ENCODE assay signal across 18 cellular contexts in the genomic region with DNA sequence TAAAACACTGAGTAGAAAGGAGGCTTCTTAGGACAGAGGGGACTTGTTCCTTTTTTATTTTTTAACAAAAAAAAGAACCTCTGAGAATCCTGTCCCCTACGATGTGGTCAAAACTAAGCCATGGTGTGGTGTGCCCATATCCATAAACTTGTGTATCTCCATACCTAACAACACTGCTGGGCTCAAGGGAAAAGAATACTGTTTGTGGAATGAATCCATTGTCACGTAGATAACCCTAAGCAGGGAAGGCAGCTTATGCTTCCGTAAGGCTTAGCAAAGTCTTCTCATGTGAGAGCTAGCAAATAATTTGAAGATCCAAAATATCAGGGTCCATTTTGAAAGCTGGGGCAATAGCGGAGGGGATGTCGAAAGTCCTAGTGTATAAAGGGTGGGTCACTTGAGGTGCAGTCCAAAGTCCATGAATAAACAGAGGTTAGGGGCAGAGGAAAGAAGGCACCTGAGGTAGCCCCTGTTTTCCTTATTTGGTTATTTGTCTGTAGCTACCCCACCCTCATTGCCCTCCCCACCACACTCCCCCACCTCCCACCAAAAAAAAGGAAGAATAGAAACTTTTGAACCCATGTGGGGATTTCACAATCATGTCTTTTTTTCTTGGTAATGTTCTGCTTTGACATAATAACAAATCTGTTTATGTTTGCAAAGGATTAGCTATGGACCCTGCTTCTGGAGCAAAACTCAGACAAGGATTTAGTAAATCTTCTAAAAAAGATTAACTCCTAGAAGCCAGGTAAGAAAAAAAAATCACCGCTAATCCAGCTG.
A peak's percentile ranks its signal among the peaks of the same experiment; 100 is the strongest.
DNase-seq lines count a peak whose midpoint lies in the region; ATAC-seq, FAIRE-seq and TF ChIP-seq lines count a peak whose summit lies in the region.
"Had no signal": no experiment of that assay in that cellular context is flagged by ENCODE, and none has a peak within 500 bp of the region (broad histone marks: within the 10 kb centered on the region; RNA-seq: fewer than 3 reads in every experiment).

No MANE protein-coding gene starts in this region.

- no peaks in the 10 kb centered on the region for H3K79me2 ChIP-seq in K562 (ENCODE audit: control insufficient read depth, insufficient read depth, low read length)

- H3K4me1 ChIP-seq in HUES48 (ENCODE audit: control insufficient read depth, insufficient read depth, low read length) (peaks cover 29% of the 10 kb centered on the region), K562 (replicated peaks in 1 of 2; ENCODE audit: control insufficient read depth in 2 of 2, insufficient read depth in 2 of 2, low read length in 2 of 2) (no peaks in the 10 kb centered on the region; a peak in 1 of 5 replicates), right lobe of liver (peaks cover 0 to 2% (median 0%) of the 10 kb centered on the region in 4 donors), pancreas (peaks cover 0 to 4% (median 0%) of the 10 kb centered on the region in 3 donors)

- TF ChIP-seq EP300 in K562 (IDR thresholded peaks at IDR 0.05; ENCODE audit: low read length): no peak

- TF ChIP-seq POLR2A in K562 (conservative IDR thresholded peaks at IDR 0.05): no peak
- no peak for TF ChIP-seq POLR2A in right lobe of liver (IDR thresholded peaks at IDR 0.05)

- POLR2A ChIA-PET in K562 (lab: Yijun Ruan, JAX): interaction anchor here (0.8 kb wide), 1 partner anchor 9 kb away, joined by 4 read pairs; no protein-coding TSS in a partner anchor

- no peak for TF ChIP-seq RAD21 in K562 (CRISPR knock-in tag; conservative IDR thresholded peaks at IDR 0.05 in 1 of 2, IDR thresholded peaks at IDR 0.05 in 1 of 2)

- H3K4me3 Mint-ChIP-seq in effector memory CD8-positive, alpha-beta T cell: no peak overlapping the region
- H3K4me3 Mint-ChIP-seq: CD4-positive, CD25-positive, alpha-beta regulatory T cell; IgD-negative memory B cell; T-cell had no signal

- no peaks in the 10 kb centered on the region for H3K9me3 Mint-ChIP-seq in effector memory CD8-positive, alpha-beta T cell

- no peaks in the 10 kb centered on the region for H3K36me3 Mint-ChIP-seq in effector memory CD8-positive, alpha-beta T cell (ENCODE audit: insufficient read depth)
- H3K36me3 Mint-ChIP-seq: CD4-positive, CD25-positive, alpha-beta regulatory T cell had no signal

- no peak overlapping the region for H3K27ac Mint-ChIP-seq in effector memory CD8-positive, alpha-beta T cell
- H3K27ac Mint-ChIP-seq: CD4-positive, CD25-positive, alpha-beta regulatory T cell; IgD-negative memory B cell; T-cell had no signal

- H3K27me3 ChIP-seq in HUES48 (ENCODE audit: control insufficient read depth, insufficient read depth, low read length) (no peaks in the 10 kb centered on the region; the same call in 1 of the 2 replicates), K562 (ENCODE audit: control insufficient read depth in 2 of 2, insufficient read depth in 2 of 2, low read length in 2 of 2) (peaks cover 0 to 7% of the 10 kb centered on the region in 2 experiments; a peak in 1 of 5 replicates), right lobe of liver (no peaks in the 10 kb centered on the region), pancreas (no peaks in the 10 kb centered on the region)

- H3K4me1 Mint-ChIP-seq in effector memory CD8-positive, alpha-beta T cell (ENCODE audit: low read depth in 2 of 2): peaks cover under 1 to 12% of the 10 kb centered on the region in 2 donors

- H3K9me3 ChIP-seq in HUES48 (ENCODE audit: control insufficient read depth, insufficient read depth, low read length): no peaks in the 10 kb centered on the region
- no peaks in the 10 kb centered on the region for H3K9me3 ChIP-seq in K562 (replicated peaks; ENCODE audit: control insufficient read depth, insufficient read depth, low read depth, low read length)
- H3K9me3 ChIP-seq in right lobe of liver: no peaks in the 10 kb centered on the region
- no peaks in the 10 kb centered on the region for H3K9me3 ChIP-seq in pancreas

- in situ Hi-C loops in K562 (cut with MboI): no loop called here

- CTCF ChIA-PET in K562 (lab: Yijun Ruan, JAX; ENCODE audit: low intra/inter-chr PET ratio): interaction anchor here (1.1 kb wide), 1 partner anchor 279 kb away, joined by 3 read pairs; no protein-coding TSS in a partner anchor

- BruUV-seq in K562 (replicated peaks; lab: Mats Ljungman, UMichigan): no TSS peak

- DNase-seq in NOMO-1 (lab: John Stamatoyannopoulos, UW; ENCODE audit: unreplicated experiment in 2 of 2) (peak; percentile 8 to 33), K562 (ENCODE audit: extremely low read depth in 1 of 4, low spot score in 3 of 4) (peak in 1 of 4 experiments; percentile 3), right lobe of liver (no peak), GDM1 (lab: John Stamatoyannopoulos, UW) (no peak), pancreas (no peak)
- DNase-seq in effector memory CD8-positive, alpha-beta T cell: no peak
- DNase-seq: CD4-positive, CD25-positive, alpha-beta regulatory T cell; DND-41; GF-D8; GM23248; NCI-H1930; NCI-H2171 treated with DMSO at 0.1 percent for 48 hours; NCI-H774; PC-9; T-cell had no signal

- no peak for ATAC-seq in K562
- ATAC-seq in right lobe of liver: peak in 3 of 4 donors; percentile 27 to 58 (median 49)
- no peak for ATAC-seq in HG03520 (IDR thresholded peaks at IDR 0.05; ENCODE audit: unreplicated experiment)
- ATAC-seq in effector memory CD8-positive, alpha-beta T cell (replicated peaks): no peak
- ATAC-seq in pancreas: no peak
- ATAC-seq: T-cell had no signal

- FAIRE-seq in K562 (lab: Jason Lieb, UNC) (no peak), pancreas (lab: Jason Lieb, UNC) (no peak)

- H3K36me3 ChIP-seq in HUES48 (ENCODE audit: control insufficient read depth, insufficient read depth, low read length): no peaks in the 10 kb centered on the region
- no peaks in the 10 kb centered on the region for H3K36me3 ChIP-seq in K562 (ENCODE audit: control insufficient read depth, insufficient read depth, low read length)
- no peaks in the 10 kb centered on the region for H3K36me3 ChIP-seq in right lobe of liver
- H3K36me3 ChIP-seq in pancreas: no peaks in the 10 kb centered on the region

- 22% methylated on average over 6 of the region's 6 CpGs for WGBS in K562 (ENCODE audit: insufficient coverage, low coverage, missing lambda C conversion rate)
- 43% methylated on average over 6 of the region's 6 CpGs for WGBS in right lobe of liver (ENCODE audit: insufficient coverage, low coverage, low lambda C conversion rate, missing lambda C conversion rate)
- 73 to 75% methylated on average over 6 of the region's 6 CpGs for WGBS in pancreas, 2 donors

- H3K27me3 Mint-ChIP-seq in effector memory CD8-positive, alpha-beta T cell: peaks cover 0 to 39% of the 10 kb centered on the region in 2 donors
- H3K27me3 Mint-ChIP-seq: IgD-negative memory B cell had no signal

- intact Hi-C loops in K562 (cut with micrococcal nuclease): no loop called here
- intact Hi-C loops in right lobe of liver (cut with DNase I): no loop called here
- intact Hi-C loops in pancreas (cut with DNase I): no loop called here

- H3K9me1 ChIP-seq in K562 (ENCODE audit: control insufficient read depth, insufficient read depth, low read length): no peaks in the 10 kb centered on the region

- no peak overlapping the region for H3K4me2 ChIP-seq in K562 (ENCODE audit: insufficient read depth, low read length)
- H3K4me2 ChIP-seq: PC-9 had no signal

- peak overlapping the region; percentile 18; the same call in 1 of the 2 replicates for H3K4me3 ChIP-seq in HUES48 (ENCODE audit: low read depth, low read length)
- no peak overlapping the region for H3K4me3 ChIP-seq in K562
- no peak overlapping the region for H3K4me3 ChIP-seq in right lobe of liver
- H3K4me3 ChIP-seq in pancreas: no peak overlapping the region
- H3K4me3 ChIP-seq: GM23248, PC-9 had no signal

- no peaks in the 10 kb centered on the region for H4K20me1 ChIP-seq in K562 (replicated peaks; ENCODE audit: control insufficient read depth, insufficient read depth, low read length)

- H3K27ac ChIP-seq in HUES48 (ENCODE audit: low read depth, low read length) (peak overlapping the region; percentile 74), K562 (ENCODE audit: extremely low read depth, low read depth, low read length) (no peak overlapping the region), right lobe of liver (no peak overlapping the region), pancreas (no peak overlapping the region)
- H3K27ac ChIP-seq: GM23248, PC-9 had no signal

- H3K9ac ChIP-seq in HUES48 (ENCODE audit: low read depth, low read length) (no peak overlapping the region), K562 (ENCODE audit: insufficient read depth in 1 of 2, low read depth in 2 of 2, low read length in 2 of 2) (no peak overlapping the region)
- H3K9ac ChIP-seq: GM23248 had no signal

- H2AFZ ChIP-seq in K562 (ENCODE audit: low read depth, low read length): no peak overlapping the region
- H2AFZ ChIP-seq: GM23248, PC-9 had no signal

- TF ChIP-seq CTCF in K562 (IDR thresholded peaks at IDR 0.05 in 2 of 3, conservative IDR thresholded peaks at IDR 0.05 in 1 of 3; ENCODE audit: insufficient read depth in 2 of 3, low read depth in 1 of 3, low read length in 3 of 3): no peak
- TF ChIP-seq CTCF in right lobe of liver (IDR thresholded peaks at IDR 0.05): no peak
- TF ChIP-seq CTCF in pancreas (IDR thresholded peaks at IDR 0.05): no peak

TF ChIP-seq in K562, 482 proteins besides CTCF, POLR2A, EP300 and RAD21:
- TF ChIP-seq, protein P1, sequence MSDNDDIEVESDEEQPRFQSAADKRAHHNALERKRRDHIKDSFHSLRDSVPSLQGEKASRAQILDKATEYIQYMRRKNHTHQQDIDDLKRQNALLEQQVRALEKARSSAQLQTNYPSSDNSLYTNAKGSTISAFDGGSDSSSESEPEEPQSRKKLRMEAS (CRISPR knock-in tag; IDR thresholded peaks at IDR 0.05): no peak
- no peak for TF ChIP-seq CEBPG (CRISPR knock-in tag; IDR thresholded peaks at IDR 0.05)
- TF ChIP-seq CEBPG (tag; conservative IDR thresholded peaks at IDR 0.05 in 1 of 2, IDR thresholded peaks at IDR 0.05 in 1 of 2): 0 out of 4 replicates have a peak, but pooled peaks of 1 of the 2 experiments have one; percentile 12
- TF ChIP-seq CEBPB (tag; IDR thresholded peaks at IDR 0.05): peak; percentile 37; the same call in 1 of the 2 replicates

Comparison
In these comparisons a context has a peak if more than half of its experiments do, and no peak if none do; other contexts are left out.
1. DNase-seq: peak in NOMO-1 (2 of 2); none in right lobe of liver (0 of 3), GDM1 (single experiment), effector memory CD8-positive, alpha-beta T cell (0 of 3) and pancreas (0 of 6).
2. ATAC-seq: peak in right lobe of liver (3 of 4); none in K562 (single experiment), HG03520 (single experiment), effector memory CD8-positive, alpha-beta T cell (single experiment) and pancreas (0 of 4).